ENCODE assay signal across 19 cellular contexts in the genomic region with DNA sequence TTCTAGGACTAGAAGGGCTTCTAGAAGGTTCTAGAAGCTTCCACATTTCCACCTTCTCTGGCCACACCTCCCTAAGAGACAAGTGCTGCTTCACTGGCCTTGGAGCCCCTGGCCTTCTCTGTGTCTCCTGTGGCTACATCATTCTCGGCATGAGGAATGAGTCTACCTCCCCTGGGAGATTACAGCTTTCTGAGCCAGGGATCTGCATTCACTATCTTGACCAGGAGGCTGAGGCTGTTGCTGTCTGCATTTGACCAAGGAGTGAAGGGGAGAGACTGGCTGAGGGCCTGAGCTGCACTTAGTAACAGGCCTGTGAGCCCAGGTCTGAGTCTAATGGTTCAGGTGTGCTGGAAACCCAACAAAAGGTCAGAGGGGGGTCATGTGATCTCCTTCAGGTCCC. TPM values are rescaled to one million over a fixed set of nuclear protein-coding genes. Genes with fewer than 3 reads are reported as not detected.
DNase-seq lines count a peak whose midpoint lies in the region; ATAC-seq and TF ChIP-seq lines count a peak whose summit lies in the region.
"Had no signal": no experiment of that assay in that cellular context is flagged by ENCODE, and none has a peak within 500 bp of the region (broad histone marks: within the 10 kb centered on the region; RNA-seq: fewer than 3 reads in every experiment).

No MANE protein-coding gene starts in this region.

- H3K4me1 ChIP-seq in OCI-LY7 (ENCODE audit: insufficient read depth, low read length, poor library complexity, severe bottlenecking) (peaks cover 31% of the 10 kb centered on the region), lower lobe of right lung (peaks cover 41% of the 10 kb centered on the region), upper lobe of left lung (peaks cover 18 to 37% (median 27%) of the 10 kb centered on the region in 4 donors)

- CTCF ChIA-PET in OCI-LY7 (lab: Charles Lee; ENCODE audit: unreplicated experiment): no interaction called here

- BruUV-seq in OCI-LY7 (replicated peaks; lab: Mats Ljungman, UMichigan): no TSS peak

- H3K9me3 Mint-ChIP-seq in dendritic cell treated with granulocyte-macrophage colony-stimulating factor and Interleukin-4, amounts not matched to agents 40 ng/mL and 50 ng/mL, for 4 days: peaks cover 26% of the 10 kb centered on the region

- no peaks in the 10 kb centered on the region for H3K27me3 ChIP-seq in lower lobe of right lung (ENCODE audit: low read depth)
- no peaks in the 10 kb centered on the region for H3K27me3 ChIP-seq in upper lobe of left lung

- no peaks in the 10 kb centered on the region for H3K36me3 ChIP-seq in OCI-LY7 (ENCODE audit: insufficient read depth, low read length)
- no peaks in the 10 kb centered on the region for H3K36me3 ChIP-seq in lower lobe of right lung
- no peaks in the 10 kb centered on the region for H3K36me3 ChIP-seq in upper lobe of left lung
- H3K36me3 ChIP-seq: MG63 had no signal

- DNase-seq in OCI-LY7 (ENCODE audit: low spot score): no peak
- DNase-seq in lower lobe of right lung: no peak
- no peak for DNase-seq in upper lobe of left lung
- DNase-seq in GM20000 (ENCODE audit: low spot score): no peak
- DNase-seq in left cardiac atrium: no peak
- DNase-seq: Kasumi-1; NCI-H1092; NCI-H1436 treated with DMSO at 0.1 percent for 48 hours; NCI-H2081 treated with DMSO at 0.1 percent for 48 hours; NCI-H748 treated with DMSO at 0.1 percent for 48 hours; NK-92 treated with Interleukin-12 subunit alpha and Interleukin-12 subunit beta, amount 100 ng/mL, for 24 hours; SHP77 had no signal

- H3K27ac Mint-ChIP-seq in dendritic cell treated with granulocyte-macrophage colony-stimulating factor and Interleukin-4, amounts not matched to agents 40 ng/mL and 50 ng/mL, for 4 days: peak overlapping the region; percentile 81
- H3K27ac Mint-ChIP-seq: HFFc6, IgD-negative memory B cell had no signal

- H3K27ac ChIP-seq in OCI-LY7 (ENCODE audit: low read depth, low read length, poor library complexity, severe bottlenecking) (no peak overlapping the region), lower lobe of right lung (peak overlapping the region; percentile 68), upper lobe of left lung (peak overlapping the region; percentile 2 to 83 (median 74))
- H3K27ac ChIP-seq: SK-N-MC had no signal

- peak overlapping the region; percentile 53; the same call in 1 of the 2 replicates for H2AFZ ChIP-seq in OCI-LY7 (ENCODE audit: low read length)

- peaks cover 48% of the 10 kb centered on the region for H3K4me1 Mint-ChIP-seq in dendritic cell treated with granulocyte-macrophage colony-stimulating factor and Interleukin-4, amounts not matched to agents 40 ng/mL and 50 ng/mL, for 4 days (ENCODE audit: low read depth)

- no peak for TF ChIP-seq EP300 in upper lobe of left lung (IDR thresholded peaks at IDR 0.05)

- no peaks in the 10 kb centered on the region for H3K9me2 ChIP-seq in OCI-LY7 (ENCODE audit: insufficient read depth, low read length)

- TF ChIP-seq CTCF in OCI-LY7 (conservative IDR thresholded peaks at IDR 0.05; ENCODE audit: low read length) (no peak), lower lobe of right lung (IDR thresholded peaks at IDR 0.05) (no peak), upper lobe of left lung (IDR thresholded peaks at IDR 0.05) (no peak), GM20000 (IDR thresholded peaks at IDR 0.05; ENCODE audit: extremely low read depth, missing control alignments) (no peak)

- H3K9me3 ChIP-seq in OCI-LY7 (ENCODE audit: low read length) (peaks cover 4% of the 10 kb centered on the region; the same call in 1 of the 2 replicates), lower lobe of right lung (peaks cover 9% of the 10 kb centered on the region), upper lobe of left lung (peaks cover 0 to 17% (median 0%) of the 10 kb centered on the region in 4 donors)

- intact Hi-C loops in OCI-LY7 (cut with micrococcal nuclease; ENCODE audit: unreplicated experiment) (no loop called here), lower lobe of right lung (cut with DNase I) (no loop called here), left cardiac atrium (cut with DNase I) (no loop called here)
- intact Hi-C loops in dendritic cell treated with granulocyte-macrophage colony-stimulating factor and Interleukin-4, amounts not matched to agents 40 ng/mL and 50 ng/mL, for 4 days (cut with micrococcal nuclease): no loop called here

- peaks cover 24% of the 10 kb centered on the region for H3K27me3 Mint-ChIP-seq in dendritic cell treated with granulocyte-macrophage colony-stimulating factor and Interleukin-4, amounts not matched to agents 40 ng/mL and 50 ng/mL, for 4 days

- H3K4me3 Mint-ChIP-seq in dendritic cell treated with granulocyte-macrophage colony-stimulating factor and Interleukin-4, amounts not matched to agents 40 ng/mL and 50 ng/mL, for 4 days: no peak overlapping the region
- H3K4me3 Mint-ChIP-seq: HFFc6 had no signal

- 75 to 100% methylated on average over 1 of the region's 1 CpG for WGBS in upper lobe of left lung, 2 donors

- POLR2A ChIA-PET in OCI-LY7 (lab: Charles Lee): no interaction called here

- no peak for TF ChIP-seq POLR2A in upper lobe of left lung (IDR thresholded peaks at IDR 0.05)

- H3K79me2 ChIP-seq in OCI-LY7 (ENCODE audit: insufficient read depth, low read depth, low read length): no peaks in the 10 kb centered on the region

- ATAC-seq in lower lobe of right lung: no peak
- no peak for ATAC-seq in upper lobe of left lung (ENCODE audit: low FRiP score in 2 of 2)
- no peak for ATAC-seq in HG03159 (IDR thresholded peaks at IDR 0.05; ENCODE audit: unreplicated experiment)
- no peak for ATAC-seq in left cardiac atrium

- H3K36me3 Mint-ChIP-seq in dendritic cell treated with granulocyte-macrophage colony-stimulating factor and Interleukin-4, amounts not matched to agents 40 ng/mL and 50 ng/mL, for 4 days (ENCODE audit: low read depth): no peaks in the 10 kb centered on the region

- no peaks in the 10 kb centered on the region for H4K20me1 ChIP-seq in OCI-LY7 (ENCODE audit: insufficient read depth, low read length)

- H3K4me2 ChIP-seq in OCI-LY7 (ENCODE audit: low read length): no peak overlapping the region

- H3K4me3 ChIP-seq in OCI-LY7 (ENCODE audit: low read depth, low read length, poor library complexity, severe bottlenecking) (no peak overlapping the region), lower lobe of right lung (no peak overlapping the region), upper lobe of left lung (no peak overlapping the region)
- H3K4me3 ChIP-seq: MG63, SK-N-MC had no signal

RNA-seq across cellular contexts. Expression of gene CPAMD8, which starts 5.3 kb away (rescaled TPM):
- total RNA-seq in OCI-LY7 (2014; rRNA removed; shearing (Covaris generic)): 0.32 TPM in 1 of 2 replicates, not detected in the other
- 1.2 TPM in 2 replicates for total RNA-seq in OCI-LY7 (2022)
- 54.3 TPM for total RNA-seq in lower lobe of right lung
- total RNA-seq in upper lobe of left lung: 100 to 1,000 TPM in 1 of 6 donors, 10 to 100 TPM in 5; 35.8 to 262 (median 61.1) TPM
- total RNA-seq in left cardiac atrium: 10 to 100 TPM in 1 of 2 donors, 1 to 10 TPM in 1; 8.9 to 11.3 TPM
- total RNA-seq: H4 had no signal

RNA-seq across cellular contexts. Expression of gene HAUS8, which starts 53.9 kb away (rescaled TPM):
- 47.3 and 50.7 TPM in 2 replicates for total RNA-seq in OCI-LY7 (2014; rRNA removed; shearing (Covaris generic))
- total RNA-seq in OCI-LY7 (2022): 74.1 and 107 TPM in 2 replicates
- 9.1 TPM for total RNA-seq in lower lobe of right lung
- total RNA-seq in upper lobe of left lung: 10 to 100 TPM in 2 of 6 donors, 1 to 10 TPM in 4; 4.9 to 21.0 (median 8.7) TPM
- total RNA-seq in left cardiac atrium: 1 to 10 TPM; 3.9 to 5.0 TPM

RNA-seq across cellular contexts. Expression of gene MYO9B, which starts 54.2 kb away (rescaled TPM):
- total RNA-seq in OCI-LY7 (2014; rRNA removed; shearing (Covaris generic)): 74.7 and 84.9 TPM in 2 replicates
- total RNA-seq in OCI-LY7 (2022) (144 and 150 TPM in 2 replicates), lower lobe of right lung (205 TPM), upper lobe of left lung (100 to 1,000 TPM in 4 of 6 donors, 10 to 100 TPM in 2; 72.3 to 408 (median 146) TPM), left cardiac atrium (10 to 100 TPM; 32.5 to 44.6 TPM)

Comparison
In these comparisons a context has a peak if more than half of its experiments do, and no peak if none do; other contexts are left out.
1. RNA of gene CPAMD8, which starts 5.3 kb away (total RNA-seq): 35.8 to 262 TPM in upper lobe of left lung, 54.3 TPM in lower lobe of right lung (single experiment) and 8.9 to 11.3 TPM in left cardiac atrium; 0.32 to 1.2 TPM in OCI-LY7; every median in the first group is over 4 times any median in the second.